Comparison of ENCODE assay signal across 4 cellular contexts in the genomic region with DNA sequence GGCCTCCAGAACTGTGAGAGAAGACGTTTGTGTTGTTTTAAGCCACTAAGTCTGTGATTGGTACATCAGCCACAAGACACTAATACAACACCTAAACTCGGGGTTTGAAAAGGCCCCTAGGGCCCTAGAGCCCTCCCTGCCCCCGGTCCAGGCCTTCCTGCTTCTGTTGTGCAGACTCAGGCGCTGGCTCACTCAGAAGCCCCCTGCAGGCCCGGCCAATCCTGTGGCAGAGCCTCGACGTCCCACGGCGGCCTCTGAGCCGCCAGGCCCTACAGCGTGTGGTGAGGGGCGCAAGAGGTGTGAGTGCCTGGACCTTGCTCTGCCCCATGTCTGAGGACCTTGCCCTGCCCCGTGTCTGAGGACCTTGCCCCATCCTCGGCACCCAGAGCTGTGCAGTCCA.
DNase-seq lines count a peak whose midpoint lies in the region; TF ChIP-seq lines count a peak whose summit lies in the region.
"Not testable (repeated sequence)": the region's sequence is repeated elsewhere in the genome, so short reads cannot be mapped to it uniquely, and the experiment has no call there.

No MANE protein-coding gene starts in this region.

- H3K4me1 ChIP-seq in MM.1S (ENCODE audit: low read length); OCI-LY3 (ENCODE audit: low read length); spleen: not testable (repeated sequence)

- not testable (repeated sequence) for H3K9me3 Mint-ChIP-seq in activated naive CD4-positive, alpha-beta T cell treated with anti-CD3 and anti-CD28 coated beads, Interleukin-2, amount 10 ng/mL, durations not matched to agents 7 days and 5 days

- H3K36me3 ChIP-seq in MM.1S (replicated peaks; ENCODE audit: insufficient read depth, low read length); OCI-LY3 (replicated peaks; ENCODE audit: low read depth, low read length); spleen: not testable (repeated sequence)

- H3K36me3 Mint-ChIP-seq in activated naive CD4-positive, alpha-beta T cell treated with anti-CD3 and anti-CD28 coated beads, Interleukin-2, amount 10 ng/mL, durations not matched to agents 7 days and 5 days: not testable (repeated sequence)

- H3K4me3 ChIP-seq in MM.1S (ENCODE audit: low read length); OCI-LY3 (ENCODE audit: low read length); spleen: not testable (repeated sequence)

- H4K20me1 ChIP-seq in MM.1S (ENCODE audit: insufficient read depth, low read length); OCI-LY3 (ENCODE audit: insufficient read depth, low read length): not testable (repeated sequence)

- not testable (repeated sequence) for H3K4me1 Mint-ChIP-seq in activated naive CD4-positive, alpha-beta T cell treated with anti-CD3 and anti-CD28 coated beads, Interleukin-2, amount 10 ng/mL, durations not matched to agents 7 days and 5 days

- not testable (repeated sequence) for H3K27ac Mint-ChIP-seq in activated naive CD4-positive, alpha-beta T cell treated with anti-CD3 and anti-CD28 coated beads, Interleukin-2, amount 10 ng/mL, durations not matched to agents 7 days and 5 days

- not testable (repeated sequence) for H3K27me3 Mint-ChIP-seq in activated naive CD4-positive, alpha-beta T cell treated with anti-CD3 and anti-CD28 coated beads, Interleukin-2, amount 10 ng/mL, durations not matched to agents 7 days and 5 days

- H3K27ac ChIP-seq in MM.1S (ENCODE audit: low read length) (peak overlapping the region; percentile 56; the same call in 1 of the 2 replicates), OCI-LY3 (ENCODE audit: low read length) (peak overlapping the region; percentile 61)
- not testable (repeated sequence) for H3K27ac ChIP-seq in spleen

- TF ChIP-seq CTCF in MM.1S (IDR thresholded peaks at IDR 0.05; ENCODE audit: low read length); OCI-LY3 (IDR thresholded peaks at IDR 0.05; ENCODE audit: low read depth, low read length); spleen (IDR thresholded peaks at IDR 0.05 in 8 of 11, conservative IDR thresholded peaks at IDR 0.05 in 3 of 11): not testable (repeated sequence)

- not testable (repeated sequence) for H3F3A ChIP-seq in MM.1S (ENCODE audit: insufficient read depth, low read length)

- not testable (repeated sequence) for H3K27me3 ChIP-seq in MM.1S (replicated peaks; ENCODE audit: insufficient read depth, low read length); OCI-LY3 (ENCODE audit: low read depth, low read length); spleen (replicated peaks in 1 of 7)

- DNase-seq in MM.1S: not testable (repeated sequence)
- peak; percentile 0 for DNase-seq in activated naive CD4-positive, alpha-beta T cell treated with anti-CD3 and anti-CD28 coated beads, Interleukin-2, amount 10 ng/mL, durations not matched to agents 7 days and 5 days
- peak; percentile 14 for DNase-seq in spleen

- not testable (repeated sequence) for H3K79me2 ChIP-seq in MM.1S (ENCODE audit: low read length); OCI-LY3 (ENCODE audit: low read length)

- not testable (repeated sequence) for H3K9me3 ChIP-seq in MM.1S (replicated peaks; ENCODE audit: insufficient read depth, low read length); OCI-LY3 (ENCODE audit: insufficient read depth, low read length); spleen

- H3K9me2 ChIP-seq in MM.1S (replicated peaks; ENCODE audit: insufficient read depth, low read length): not testable (repeated sequence)

- CTCF ChIA-PET in activated naive CD4-positive, alpha-beta T cell treated with anti-CD3 and anti-CD28 coated beads, Interleukin-2, amount 10 ng/mL, durations not matched to agents 7 days and 5 days (lab: Charles Lee): not testable (repeated sequence)

- intact Hi-C loops in spleen (cut with DNase I; ENCODE audit: low total_unique reads): not testable (repeated sequence)

- not testable (repeated sequence) for TF ChIP-seq POLR2A in spleen (IDR thresholded peaks at IDR 0.05)

- H2AFZ ChIP-seq in MM.1S (ENCODE audit: low read length); OCI-LY3 (ENCODE audit: low read depth, low read length): not testable (repeated sequence)

- not testable (repeated sequence) for H3K4me3 Mint-ChIP-seq in activated naive CD4-positive, alpha-beta T cell treated with anti-CD3 and anti-CD28 coated beads, Interleukin-2, amount 10 ng/mL, durations not matched to agents 7 days and 5 days

- H3K9ac ChIP-seq in MM.1S (ENCODE audit: low read length); OCI-LY3 (ENCODE audit: low read length): not testable (repeated sequence)

- WGBS in spleen, 5 donors: 96 to 100% methylated on average over 2 to 3 of the region's 14 CpGs; no CpG with 5 or more reads in 3 of the 5 donors

- not testable (repeated sequence) for H3K4me2 ChIP-seq in MM.1S (ENCODE audit: low read depth, low read length); OCI-LY3 (ENCODE audit: low read length)
